ENCODE assay signal across 8 cellular contexts in genomic region chr13:49220856-49221614, GRCh38. TPM values are rescaled to one million over a fixed set of nuclear protein-coding genes. Genes with fewer than 3 reads are reported as not detected.
DNase-seq lines count a peak whose midpoint lies in the region; ATAC-seq, FAIRE-seq and TF ChIP-seq lines count a peak whose summit lies in the region.

No MANE protein-coding gene starts in this region.

- H3K36me3 ChIP-seq in right lobe of liver, result no peaks in the 10 kb centered on the region
- H3K36me3 ChIP-seq in HepG2 (replicated peaks in 1 of 2; ENCODE audit: control insufficient read depth in 1 of 2, insufficient read depth in 2 of 2, low read length in 2 of 2), result no peaks in the 10 kb centered on the region
- no peaks in the 10 kb centered on the region for H3K36me3 ChIP-seq in mucosa of descending colon (ENCODE audit: low read depth)

- no peak for TF ChIP-seq RAD21 in HepG2 (CRISPR knock-in tag; IDR thresholded peaks at IDR 0.05)

- H3K4me2 ChIP-seq in HepG2 (ENCODE audit: low read depth, low read length), result no peak overlapping the region

- ATAC-seq in right lobe of liver, result peak in 1 of 4 donors; percentile 4
- ATAC-seq in HepG2, result no peak
- no peak for ATAC-seq in mucosa of descending colon

- POLR2A ChIA-PET in HepG2 (lab: Yijun Ruan, JAX), result no interaction called here

- H3K27me3 ChIP-seq in right lobe of liver (peaks cover 0 to 5% of the 10 kb centered on the region in 2 donors), HepG2 (ENCODE audit: control insufficient read depth in 1 of 2, insufficient read depth in 2 of 2, low read length in 2 of 2) (no peaks in the 10 kb centered on the region; a peak in 1 of 5 replicates), mononuclear cell (ENCODE audit: insufficient read depth, low read length) (peaks cover 49% of the 10 kb centered on the region)

- no peaks in the 10 kb centered on the region for H3K79me2 ChIP-seq in HepG2 (ENCODE audit: insufficient read depth, low read length)

- H4K20me1 ChIP-seq in HepG2 (ENCODE audit: insufficient read depth, low read length), result no peaks in the 10 kb centered on the region

- WGBS in right lobe of liver (ENCODE audit: insufficient coverage, low coverage, low lambda C conversion rate, missing lambda C conversion rate), result 32% methylated on average over 7 of the region's 74 CpGs
- 96% methylated on average over 56 of the region's 74 CpGs for WGBS in HepG2 (ENCODE audit: low lambda C conversion rate)

- peaks cover 17% of the 10 kb centered on the region for H3K4me1 Mint-ChIP-seq in brain

- no peaks in the 10 kb centered on the region for H3K9me3 ChIP-seq in right lobe of liver
- no peaks in the 10 kb centered on the region for H3K9me3 ChIP-seq in HepG2 (ENCODE audit: low read length)
- no peaks in the 10 kb centered on the region for H3K9me3 ChIP-seq in mononuclear cell (ENCODE audit: low read depth, low read length)
- no peaks in the 10 kb centered on the region for H3K9me3 ChIP-seq in mucosa of descending colon

- H2AFZ ChIP-seq in HepG2 (ENCODE audit: low read length), result no peak overlapping the region

- H3K4me3 Mint-ChIP-seq in brain, result peak overlapping the region; percentile 71 to 83 (median 75)

- BruUV-seq in HepG2 (replicated peaks; lab: Mats Ljungman, UMichigan), result no TSS peak

- TF ChIP-seq POLR2A in right lobe of liver (IDR thresholded peaks at IDR 0.05) (no peak), HepG2 (IDR thresholded peaks at IDR 0.05; ENCODE audit: insufficient read depth in 1 of 2, low read depth in 2 of 2, low read length in 2 of 2) (no peak)

- TF ChIP-seq EP300 in HepG2 (IDR thresholded peaks at IDR 0.05; ENCODE audit: low read depth in 2 of 2, low read length in 2 of 2) (no peak), HepG2 (CRISPR knock-in tag; IDR thresholded peaks at IDR 0.05; ENCODE audit: borderline replicate concordance) (no peak)

- peaks cover 0 to 24% (median 6%) of the 10 kb centered on the region in 5 experiments for H3K9me3 Mint-ChIP-seq in brain

- no peak overlapping the region for H3K27ac Mint-ChIP-seq in brain

- H3K27me3 Mint-ChIP-seq in brain, result peaks cover 89% of the 10 kb centered on the region

- in situ Hi-C loops in HepG2 (cut with HindIII; ENCODE audit: extremely low pct_ligation_motif_present, low pct_unique_long_range_greater_than_20kb), result no loop called here

- H3K27ac ChIP-seq in right lobe of liver (no peak overlapping the region), HepG2 (ENCODE audit: extremely low read length, insufficient read depth, low read length) (no peak overlapping the region)

- H3K4me3 ChIP-seq in right lobe of liver, result peak overlapping the region; percentile 9 to 51 (median 32)
- peak overlapping the region in 1 of 3 experiments; percentile 72; a peak in 2 of 6 replicates for H3K4me3 ChIP-seq in HepG2 (replicated peaks in 1 of 3; ENCODE audit: insufficient read depth in 1 of 3, low read depth in 2 of 3, low read length in 3 of 3)
- peak overlapping the region; percentile 34 for H3K4me3 ChIP-seq in mononuclear cell (ENCODE audit: low read length)
- H3K4me3 ChIP-seq in mucosa of descending colon, result no peak overlapping the region

- H3K9ac ChIP-seq in HepG2 (ENCODE audit: insufficient read depth, low read depth, low read length), result no peak overlapping the region

- H3K4me1 ChIP-seq in right lobe of liver (peaks cover 0 to 10% (median 4%) of the 10 kb centered on the region in 4 donors), HepG2 (ENCODE audit: insufficient read depth, low read length) (peaks cover 24% of the 10 kb centered on the region), mononuclear cell (ENCODE audit: insufficient read depth, low read length) (peaks cover 23% of the 10 kb centered on the region), mucosa of descending colon (ENCODE audit: low read depth) (peaks cover 7% of the 10 kb centered on the region)

- CTCF ChIA-PET in HepG2 (lab: Yijun Ruan, JAX; ENCODE audit: low intra/inter-chr PET ratio, low total read pairs), result no interaction called here

- no peak for TF ChIP-seq CTCF in right lobe of liver (IDR thresholded peaks at IDR 0.05)
- TF ChIP-seq CTCF in HepG2 (CRISPR knock-in tag; IDR thresholded peaks at IDR 0.05), result no peak
- no peak for TF ChIP-seq CTCF in brain (conservative IDR thresholded peaks at IDR 0.05)
- no peak for TF ChIP-seq CTCF in mucosa of descending colon (IDR thresholded peaks at IDR 0.05)

- DNase-seq in right lobe of liver, result no peak
- DNase-seq in HepG2 (ENCODE audit: low spot score), result no peak
- no peak for DNase-seq in A172 (ENCODE audit: low spot score)
- DNase-seq in HUDEP-2 (lab: John Stamatoyannopoulos, UW; ENCODE audit: unreplicated experiment in 76 of 76), result no peak
- no peak for DNase-seq in NCI-H510A treated with DMSO at 0.1 percent for 48 hours (lab: John Stamatoyannopoulos, UW)
- DNase-seq in mucosa of descending colon, result no peak

- intact Hi-C loops in right lobe of liver (cut with DNase I), result no loop called here
- intact Hi-C loops in HepG2 (cut with micrococcal nuclease; ENCODE audit: unreplicated experiment), result no loop called here
- intact Hi-C loops in mucosa of descending colon (cut with DNase I, micrococcal nuclease), result no loop called here

- FAIRE-seq in HepG2 (lab: Jason Lieb, UNC), result no peak

- H3K36me3 Mint-ChIP-seq in brain, result no peaks in the 10 kb centered on the region

RNA-seq across cellular contexts. Expression of gene MLNR, which starts 0.9 kb away (rescaled TPM):
- not detected for total RNA-seq in right lobe of liver
- total RNA-seq in HepG2 (2016; rRNA removed; fragmentation: Illumina TruSeq; extraction: Trizol), result 0.46 TPM in 1 of 2 replicates, not detected in the other
- 0.18 TPM in 1 of 2 replicates, not detected in the other for total RNA-seq in HepG2 (2016; cell fraction: cytosol; rRNA removed; fragmentation: Illumina TruSeq; extraction: Trizol; ENCODE audit: low read depth)
- total RNA-seq in HepG2 (2016; cell fraction: insoluble cytoplasmic fraction; rRNA removed; fragmentation: Illumina TruSeq; extraction: Trizol), result 0.15 and 0.26 TPM in 2 replicates
- not detected in 2 replicates for total RNA-seq in HepG2 (2016; cell fraction: membrane; rRNA removed; fragmentation: Illumina TruSeq; extraction: Trizol)
- total RNA-seq in HepG2 (2016; cell fraction: nucleus; rRNA removed; fragmentation: Illumina TruSeq; extraction: Trizol), result 0.41 and 0.62 TPM in 2 replicates
- not detected in 2 replicates for polyA plus RNA-seq in HepG2 (2011; rRNA removed)
- polyA plus RNA-seq in HepG2 (2011; cell fraction: cytosol; rRNA removed), result 0.07 TPM in 1 of 2 replicates, not detected in the other
- polyA plus RNA-seq in HepG2 (2011; cell fraction: nucleus; rRNA removed), result 0.45 and 0.61 TPM in 2 replicates
- not detected in 2 replicates for polyA plus RNA-seq in HepG2 (2012)
- not detected in 2 replicates for polyA plus RNA-seq in HepG2 (2016; cell fraction: cytosol; fragmentation: Illumina TruSeq; extraction: Trizol; ENCODE audit: low read depth)
- not detected in 2 replicates for polyA plus RNA-seq in HepG2 (2016; cell fraction: insoluble cytoplasmic fraction; fragmentation: Illumina TruSeq; extraction: Trizol; ENCODE audit: low read depth)
- not detected in 2 replicates for polyA plus RNA-seq in HepG2 (2016; cell fraction: membrane; fragmentation: Illumina TruSeq; extraction: Trizol; ENCODE audit: low read depth)
- not detected in 2 replicates for polyA plus RNA-seq in HepG2 (2016; cell fraction: nucleus; fragmentation: Illumina TruSeq; extraction: Trizol; ENCODE audit: insufficient read depth, low read depth)
- polyA minus RNA-seq in HepG2 (2011; rRNA and poly(A)+ RNA removed; ENCODE audit: low replicate concordance), result 0.66 TPM in 1 of 2 replicates, not detected in the other
- 0.49 and 0.53 TPM in 2 replicates for polyA minus RNA-seq in HepG2 (2011; cell fraction: cytosol; rRNA and poly(A)+ RNA removed)
- polyA minus RNA-seq in HepG2 (2011; cell fraction: nucleus; rRNA and poly(A)+ RNA removed), result 1.2 and 2.2 TPM in 2 replicates
- polyA plus RNA-seq in brain (ENCODE audit: insufficient read depth, low read depth, low replicate concordance), result not detected
- total RNA-seq in mononuclear cell, result not detected
- not detected in 2 replicates for total RNA-seq in A172 (2014; rRNA removed; shearing (Covaris generic))
- total RNA-seq in mucosa of descending colon, result not detected

RNA-seq across cellular contexts. Expression of gene CDADC1, which starts 26.7 kb away (rescaled TPM):
- total RNA-seq in right lobe of liver, result 10 to 100 TPM in 1 of 6 experiments, 1 to 10 TPM in 5; 2.2 to 10.1 (median 5.4) TPM
- total RNA-seq in HepG2 (2016; rRNA removed; fragmentation: Illumina TruSeq; extraction: Trizol), result 9.0 and 10.8 TPM in 2 replicates
- total RNA-seq in HepG2 (2016; cell fraction: cytosol; rRNA removed; fragmentation: Illumina TruSeq; extraction: Trizol; ENCODE audit: low read depth), result 5.3 and 6.2 TPM in 2 replicates
- total RNA-seq in HepG2 (2016; cell fraction: insoluble cytoplasmic fraction; rRNA removed; fragmentation: Illumina TruSeq; extraction: Trizol), result 8.1 and 8.9 TPM in 2 replicates
- total RNA-seq in HepG2 (2016; cell fraction: membrane; rRNA removed; fragmentation: Illumina TruSeq; extraction: Trizol), result 12.5 and 15.3 TPM in 2 replicates
- 7.2 and 9.0 TPM in 2 replicates for total RNA-seq in HepG2 (2016; cell fraction: nucleus; rRNA removed; fragmentation: Illumina TruSeq; extraction: Trizol)
- 2.4 and 2.7 TPM in 2 replicates for polyA plus RNA-seq in HepG2 (2011; rRNA removed)
- 1.4 and 1.9 TPM in 2 replicates for polyA plus RNA-seq in HepG2 (2011; cell fraction: cytosol; rRNA removed)
- polyA plus RNA-seq in HepG2 (2011; cell fraction: nucleus; rRNA removed), result 1.7 and 2.8 TPM in 2 replicates
- polyA plus RNA-seq in HepG2 (2012), result 5.4 and 6.3 TPM in 2 replicates
- polyA plus RNA-seq in HepG2 (2016; cell fraction: cytosol; fragmentation: Illumina TruSeq; extraction: Trizol; ENCODE audit: low read depth), result 10.5 and 11.5 TPM in 2 replicates
- polyA plus RNA-seq in HepG2 (2016; cell fraction: insoluble cytoplasmic fraction; fragmentation: Illumina TruSeq; extraction: Trizol; ENCODE audit: low read depth), result 10.0 and 11.9 TPM in 2 replicates
- polyA plus RNA-seq in HepG2 (2016; cell fraction: membrane; fragmentation: Illumina TruSeq; extraction: Trizol; ENCODE audit: low read depth), result 14.2 and 15.4 TPM in 2 replicates
- 6.8 and 11.4 TPM in 2 replicates for polyA plus RNA-seq in HepG2 (2016; cell fraction: nucleus; fragmentation: Illumina TruSeq; extraction: Trizol; ENCODE audit: insufficient read depth, low read depth)
- polyA minus RNA-seq in HepG2 (2011; rRNA and poly(A)+ RNA removed; ENCODE audit: low replicate concordance), result 3.2 and 6.0 TPM in 2 replicates
- 0.97 and 1.7 TPM in 2 replicates for polyA minus RNA-seq in HepG2 (2011; cell fraction: cytosol; rRNA and poly(A)+ RNA removed)
- 7.8 and 8.4 TPM in 2 replicates for polyA minus RNA-seq in HepG2 (2011; cell fraction: nucleus; rRNA and poly(A)+ RNA removed)
- 3.3 TPM for polyA plus RNA-seq in brain (ENCODE audit: insufficient read depth, low read depth, low replicate concordance)
- total RNA-seq in mononuclear cell, result 4.6 TPM
- 7.0 and 27.1 TPM in 2 replicates for total RNA-seq in A172 (2014; rRNA removed; shearing (Covaris generic))
- 10 to 100 TPM in 1 of 3 donors, 1 to 10 TPM in 2; 7.6 to 14.1 (median 7.9) TPM for total RNA-seq in mucosa of descending colon
